27 cellular contexts compared by ENCODE assay signal in genomic region chr3:123590685-123591450, GRCh38. TPM values are rescaled to one million over a fixed set of nuclear protein-coding genes. Genes with fewer than 3 reads are reported as not detected.
A peak's percentile ranks its signal among the peaks of the same experiment; 100 is the strongest.
DNase-seq lines count a peak whose midpoint lies in the region; ATAC-seq, FAIRE-seq and TF ChIP-seq lines count a peak whose summit lies in the region.
"Had no signal": no experiment of that assay in that cellular context is flagged by ENCODE, and none has a peak within 500 bp of the region (broad histone marks: within the 10 kb centered on the region; RNA-seq: fewer than 3 reads in every experiment).

No MANE protein-coding gene starts in this region.

- H2AFZ ChIP-seq in K562 (ENCODE audit: low read depth, low read length), result no peak overlapping the region
- H2AFZ ChIP-seq: GM23248 had no signal

- CTCF ChIA-PET in K562 (lab: Yijun Ruan, JAX; ENCODE audit: low intra/inter-chr PET ratio), result no interaction called here

- no peak for TF ChIP-seq RAD21 in K562 (CRISPR knock-in tag; conservative IDR thresholded peaks at IDR 0.05 in 1 of 2, IDR thresholded peaks at IDR 0.05 in 1 of 2)

- H3K79me2 ChIP-seq in K562 (ENCODE audit: control insufficient read depth, insufficient read depth, low read length), result peaks cover 15% of the 10 kb centered on the region

- no TSS peak for BruUV-seq in K562 (replicated peaks; lab: Mats Ljungman, UMichigan)

- TF ChIP-seq POLR2A in K562 (conservative IDR thresholded peaks at IDR 0.05), result no peak

- H3K4me3 Mint-ChIP-seq in progenitor cell of endocrine pancreas (ENCODE audit: low read depth), result no peak overlapping the region

- peaks cover 5% of the 10 kb centered on the region for H3K9me3 Mint-ChIP-seq in progenitor cell of endocrine pancreas (ENCODE audit: low read depth)

- no peak for TF ChIP-seq EP300 in K562 (IDR thresholded peaks at IDR 0.05; ENCODE audit: low read length)

- TF ChIP-seq CTCF in K562 (IDR thresholded peaks at IDR 0.05 in 2 of 3, conservative IDR thresholded peaks at IDR 0.05 in 1 of 3; ENCODE audit: insufficient read depth in 2 of 3, low read depth in 1 of 3, low read length in 3 of 3) (no peak), progenitor cell of endocrine pancreas (IDR thresholded peaks at IDR 0.05; ENCODE audit: unreplicated experiment) (no peak), GM13977 (IDR thresholded peaks at IDR 0.05; ENCODE audit: extremely low read depth, insufficient read depth, missing control alignments) (no peak), omental fat pad (IDR thresholded peaks at IDR 0.05) (no peak)

- H3K4me2 ChIP-seq in K562 (ENCODE audit: insufficient read depth, low read length), result no peak overlapping the region
- H3K4me2 ChIP-seq: KMS-11, SK-N-SH had no signal

- no peaks in the 10 kb centered on the region for H3K27me3 ChIP-seq in K562 (ENCODE audit: control insufficient read depth in 2 of 2, insufficient read depth in 2 of 2, low read length in 2 of 2)
- H3K27me3 ChIP-seq: BE2C had no signal

- POLR2A ChIA-PET in K562 (lab: Yijun Ruan, JAX), result no interaction called here

- H3K9me3 ChIP-seq in K562 (replicated peaks; ENCODE audit: control insufficient read depth, insufficient read depth, low read depth, low read length), result peaks cover 10% of the 10 kb centered on the region
- H3K9me3 ChIP-seq: SK-N-SH had no signal

- intact Hi-C loops in K562 (cut with micrococcal nuclease), result no loop called here

- peak overlapping the region; percentile 15 for H3K27ac Mint-ChIP-seq in progenitor cell of endocrine pancreas

- no peaks in the 10 kb centered on the region for H3K27me3 Mint-ChIP-seq in progenitor cell of endocrine pancreas

- no peaks in the 10 kb centered on the region for H3K9me1 ChIP-seq in K562 (ENCODE audit: control insufficient read depth, insufficient read depth, low read length)

- H4K20me1 ChIP-seq in K562 (replicated peaks; ENCODE audit: control insufficient read depth, insufficient read depth, low read length), result no peaks in the 10 kb centered on the region

- H3K36me3 Mint-ChIP-seq in progenitor cell of endocrine pancreas (ENCODE audit: insufficient read depth), result peaks cover 36% of the 10 kb centered on the region

- DNase-seq in DMS53 (lab: John Stamatoyannopoulos, UW) (peak; percentile 8), DMS53 treated with DMSO at 0.1 percent for 48 hours (lab: John Stamatoyannopoulos, UW; ENCODE audit: unreplicated experiment) (no peak), ELF-1 (ENCODE audit: low read depth, low spot score) (peak; percentile 9), K562 (ENCODE audit: extremely low read depth in 1 of 4, low spot score in 3 of 4) (no peak), progenitor cell of endocrine pancreas (ENCODE audit: low spot score, unreplicated experiment) (no peak), GM13977 (ENCODE audit: low spot score) (no peak), omental fat pad (ENCODE audit: low spot score) (no peak)
- DNase-seq: 8988T, ACHN, BE2C, DMS79, GM23248, H7, IMR-90, MM.1S, NCI-H1436, NCI-H187, NCI-H2081 treated with DMSO at 0.1 percent for 48 hours, NCI-H2171 treated with DMSO at 0.1 percent for 48 hours, NCI-H345, NCI-H524, NCI-H774, PC-3, SK-N-SH, SW 1271 had no signal

- in situ Hi-C loops in K562 (cut with MboI) (no loop called here), GM13977 (cut with MboI; ENCODE audit: low pct_unique_long_range_greater_than_20kb, low sequenced_read_pairs, unreplicated experiment) (no loop called here)

- no peak overlapping the region for H3K27ac ChIP-seq in K562 (ENCODE audit: extremely low read depth, low read depth, low read length)
- H3K27ac ChIP-seq: GM23248, KMS-11 had no signal

- no peaks in the 10 kb centered on the region for H3K36me3 ChIP-seq in K562 (ENCODE audit: control insufficient read depth, insufficient read depth, low read length)

- peaks cover 9% of the 10 kb centered on the region for H3K4me1 Mint-ChIP-seq in progenitor cell of endocrine pancreas (ENCODE audit: low read depth)

- no peak overlapping the region for H3K9ac ChIP-seq in K562 (ENCODE audit: insufficient read depth in 1 of 2, low read depth in 2 of 2, low read length in 2 of 2)
- H3K9ac ChIP-seq: GM23248, KMS-11, SK-N-SH had no signal

- WGBS in K562 (ENCODE audit: insufficient coverage, low coverage, missing lambda C conversion rate), result 96% methylated on average over 3 of the region's 3 CpGs

- FAIRE-seq in K562 (lab: Jason Lieb, UNC), result no peak
- FAIRE-seq: GM18507 had no signal

- ATAC-seq in K562 (no peak), omental fat pad (ENCODE audit: low FRiP score) (no peak)
- ATAC-seq: PC-3 had no signal

- no peak overlapping the region for H3K4me3 ChIP-seq in K562
- H3K4me3 ChIP-seq: GM23248 had no signal

- no peaks in the 10 kb centered on the region for H3K4me1 ChIP-seq in K562 (replicated peaks in 1 of 2; ENCODE audit: control insufficient read depth in 2 of 2, insufficient read depth in 2 of 2, low read length in 2 of 2)

TF ChIP-seq in K562, 482 proteins besides CTCF, POLR2A, EP300 and RAD21:
- TF ChIP-seq CBX3 (IDR thresholded peaks at IDR 0.05; ENCODE audit: borderline replicate concordance in 1 of 2, low read length in 2 of 2), result peak in 1 of 2 experiments; percentile 89; a peak in 2 of 3 replicates
- TF ChIP-seq ZFP36 (IDR thresholded peaks at IDR 0.05; ENCODE audit: low read depth, low read length, partially characterized antibody), result peak; percentile 67
- peak; percentile 66; the same call in 1 of the 2 replicates for TF ChIP-seq CBX5 (IDR thresholded peaks at IDR 0.05; ENCODE audit: borderline replicate concordance, low read depth)
- TF ChIP-seq EHMT2 (IDR thresholded peaks at IDR 0.05), result no peak
- peak; percentile 77 for TF ChIP-seq ZNF280A (IDR thresholded peaks at IDR 0.05; ENCODE audit: low read depth, partially characterized antibody)
- peak; percentile 80; the same call in 1 of the 2 replicates for TF ChIP-seq TRIM28 (IDR thresholded peaks at IDR 0.05)
- no peak for TF ChIP-seq SAFB (IDR thresholded peaks at IDR 0.05; ENCODE audit: borderline replicate concordance, low read depth, low read length)

RNA-seq across cellular contexts. Expression of gene HACD2, which starts 6.0 kb away (rescaled TPM):
- total RNA-seq in K562 (2011; cell fraction: chromatin; rRNA removed; ENCODE audit: low replicate concordance), result 9.5 and 17.7 TPM in 2 replicates
- 5.0 and 6.0 TPM in 2 replicates for total RNA-seq in K562 (2011; cell fraction: nucleolus; rRNA removed)
- 9.4 and 14.8 TPM in 2 replicates for total RNA-seq in K562 (2011; cell fraction: nucleoplasm; rRNA removed)
- total RNA-seq in K562 (2014; rRNA removed) (1.3 and 2.8 TPM in 2 replicates), K562 (2014; rRNA removed; fragmentation: Illumina TruSeq; extraction: Trizol) (4.0 and 4.6 TPM in 2 replicates), K562 (2015; rRNA removed; fragmentation: Illumina TruSeq; extraction: Trizol) (3.0 and 4.2 TPM in 2 replicates), K562 (2021) (3.7 and 4.9 TPM in 2 replicates), progenitor cell of endocrine pancreas (54.4 and 57.6 TPM in 2 replicates), omental fat pad (10 to 100 TPM; 31.7 to 44.9 (median 34.0) TPM)
- polyA plus RNA-seq in K562 (2011; rRNA removed) (10.5 TPM in 2 replicates), K562 (2014; fragmentation: Illumina TruSeq; extraction: Trizol) (4.7 TPM in 2 replicates), K562 (2014; fragmentation: Nextera tagmentation; extraction: Ambion mirVana) (1 to 10 TPM; 1.3 to 1.6 TPM), K562 (2014; rRNA removed) (3.8 and 5.5 TPM in 2 replicates)
- polyA plus RNA-seq in K562 (2011; cell fraction: cytosol; rRNA removed), result 2.3 and 4.5 TPM in 2 replicates
- polyA plus RNA-seq in K562 (2011; cell fraction: nucleus; rRNA removed), result 8.9 and 13.4 TPM in 2 replicates
- 2.6 and 3.2 TPM in 2 replicates for polyA plus RNA-seq in K562 (2012)
- 10.6 and 11.2 TPM in 2 replicates for polyA minus RNA-seq in K562 (2011; rRNA and poly(A)+ RNA removed)
- polyA minus RNA-seq in K562 (2011; cell fraction: cytosol; rRNA and poly(A)+ RNA removed), result 3.8 and 5.9 TPM in 2 replicates
- polyA minus RNA-seq in K562 (2011; cell fraction: nucleus; rRNA and poly(A)+ RNA removed), result 3.9 and 7.2 TPM in 2 replicates

Comparison
In these comparisons a context has a peak if more than half of its experiments do, and no peak if none do; other contexts are left out.
1. DNase-seq: peak in DMS53 (single experiment) and ELF-1 (single experiment); none in DMS53 treated with DMSO at 0.1 percent for 48 hours (single experiment), K562 (0 of 4), progenitor cell of endocrine pancreas (single experiment), GM13977 (single experiment) and omental fat pad (single experiment).